Comparison of ENCODE assay signal across 1 cellular context in the genomic region with DNA sequence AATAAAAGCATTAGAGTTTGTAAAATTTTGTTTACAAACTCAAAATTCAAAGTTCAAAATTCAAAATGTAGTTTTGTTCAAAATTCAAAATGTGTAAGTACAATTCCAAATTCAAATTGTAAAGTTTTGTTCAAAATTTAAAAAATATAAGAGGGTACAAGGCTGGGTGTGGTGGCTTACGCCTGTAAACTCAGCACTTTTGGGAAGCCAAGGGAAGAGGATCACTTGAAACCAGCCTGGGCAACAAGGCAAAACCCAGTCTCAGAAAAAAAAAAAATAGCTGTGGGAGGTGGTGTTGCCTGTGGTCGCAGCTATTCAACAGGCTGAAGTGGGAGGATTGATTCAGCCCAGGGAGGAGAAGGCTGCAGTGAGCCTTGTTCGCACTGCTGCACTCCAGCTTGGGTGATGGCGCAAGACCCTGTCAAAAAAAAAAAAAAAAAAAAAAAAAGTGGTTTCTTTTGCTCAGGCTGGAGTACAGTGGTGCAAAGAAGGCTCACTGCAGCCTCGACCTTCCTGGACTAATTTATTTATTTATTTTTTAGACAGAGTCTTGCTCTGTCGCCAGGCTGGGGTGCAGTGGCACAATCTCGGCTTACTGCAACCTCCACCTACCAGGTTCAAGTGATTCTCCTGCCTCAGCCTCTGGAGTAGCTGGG.
TF ChIP-seq lines count a peak whose summit lies in the region.

No MANE protein-coding gene starts in this region.

TF ChIP-seq in SK-N-SH, 30 proteins besides CTCF, POLR2A, EP300 and RAD21 (continued from another document):
- TF ChIP-seq, protein P1, sequence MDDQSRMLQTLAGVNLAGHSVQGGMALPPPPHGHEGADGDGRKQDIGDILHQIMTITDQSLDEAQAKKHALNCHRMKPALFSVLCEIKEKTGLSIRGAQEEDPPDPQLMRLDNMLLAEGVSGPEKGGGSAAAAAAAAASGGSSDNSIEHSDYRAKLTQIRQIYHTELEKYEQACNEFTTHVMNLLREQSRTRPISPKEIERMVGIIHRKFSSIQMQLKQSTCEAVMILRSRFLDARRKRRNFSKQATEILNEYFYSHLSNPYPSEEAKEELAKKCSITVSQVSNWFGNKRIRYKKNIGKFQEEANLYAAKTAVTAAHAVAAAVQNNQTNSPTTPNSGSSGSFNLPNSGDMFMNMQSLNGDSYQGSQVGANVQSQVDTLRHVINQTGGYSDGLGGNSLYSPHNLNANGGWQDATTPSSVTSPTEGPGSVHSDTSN (IDR thresholded peaks at IDR 0.05) = no peak
- no peak for TF ChIP-seq FOSL2 (IDR thresholded peaks at IDR 0.05; ENCODE audit: borderline replicate concordance, low read depth)
